Comparison of ENCODE assay signal across 1 cellular context in the genomic region with DNA sequence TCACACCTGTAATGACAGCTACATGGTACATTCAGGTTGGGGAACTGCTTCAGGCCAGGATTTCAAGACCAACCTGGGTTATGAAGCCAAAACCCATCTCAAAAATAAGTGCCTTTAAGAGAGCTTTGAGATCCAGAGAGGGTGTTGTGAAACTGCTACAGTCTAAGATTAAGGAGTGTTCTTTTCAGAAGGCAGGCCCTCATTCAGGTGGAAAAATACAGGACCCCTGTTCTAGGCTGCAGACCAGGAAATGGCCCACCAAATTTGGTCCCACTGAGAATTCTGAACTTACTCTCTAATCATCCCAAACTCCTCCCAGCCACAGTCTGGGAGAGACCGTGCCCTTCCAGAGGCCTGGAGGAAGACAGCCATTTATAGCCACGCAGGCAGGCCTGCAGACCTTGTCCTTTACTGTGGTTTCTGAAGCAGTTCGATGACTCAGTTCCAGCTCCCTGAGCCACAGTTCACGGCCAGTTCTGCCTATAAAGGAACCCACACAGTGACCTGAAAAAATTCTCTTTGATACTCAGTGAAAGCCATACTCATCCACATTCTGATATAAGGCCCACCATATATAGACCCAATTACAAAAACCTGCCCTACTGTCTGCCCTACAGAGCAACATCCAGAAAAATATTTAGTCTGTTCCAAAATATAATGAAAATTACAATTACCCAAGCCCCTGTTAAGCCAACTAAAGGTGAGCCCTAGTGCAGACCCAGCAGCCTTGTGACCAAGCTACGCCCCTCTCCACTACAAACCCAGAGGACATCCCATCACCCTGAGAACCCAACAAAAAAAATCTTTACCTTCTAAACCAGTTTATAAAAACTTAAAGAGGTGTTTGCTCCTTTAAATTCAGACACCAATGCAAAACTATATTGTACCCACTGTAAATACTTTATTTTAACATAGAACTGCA.
TF ChIP-seq lines count a peak whose summit lies in the region.

No MANE protein-coding gene starts in this region.

TF ChIP-seq in SK-N-SH, 30 proteins besides CTCF, POLR2A, EP300 and RAD21 (continued from another document):
- TF ChIP-seq USF1 (IDR thresholded peaks at IDR 0.05; ENCODE audit: borderline replicate concordance, low read depth) (no peak), RCOR1 (IDR thresholded peaks at IDR 0.05; ENCODE audit: low read length) (no peak), SIN3A (IDR thresholded peaks at IDR 0.05; ENCODE audit: borderline replicate concordance, low read depth, low read length) (no peak), GATA2 (CRISPR knock-in tag; IDR thresholded peaks at IDR 0.05) (no peak), PBX3 (IDR thresholded peaks at IDR 0.05) (no peak), ZBTB33 (IDR thresholded peaks at IDR 0.05; ENCODE audit: borderline replicate concordance, low read depth) (no peak)
